In the genomic region with DNA sequence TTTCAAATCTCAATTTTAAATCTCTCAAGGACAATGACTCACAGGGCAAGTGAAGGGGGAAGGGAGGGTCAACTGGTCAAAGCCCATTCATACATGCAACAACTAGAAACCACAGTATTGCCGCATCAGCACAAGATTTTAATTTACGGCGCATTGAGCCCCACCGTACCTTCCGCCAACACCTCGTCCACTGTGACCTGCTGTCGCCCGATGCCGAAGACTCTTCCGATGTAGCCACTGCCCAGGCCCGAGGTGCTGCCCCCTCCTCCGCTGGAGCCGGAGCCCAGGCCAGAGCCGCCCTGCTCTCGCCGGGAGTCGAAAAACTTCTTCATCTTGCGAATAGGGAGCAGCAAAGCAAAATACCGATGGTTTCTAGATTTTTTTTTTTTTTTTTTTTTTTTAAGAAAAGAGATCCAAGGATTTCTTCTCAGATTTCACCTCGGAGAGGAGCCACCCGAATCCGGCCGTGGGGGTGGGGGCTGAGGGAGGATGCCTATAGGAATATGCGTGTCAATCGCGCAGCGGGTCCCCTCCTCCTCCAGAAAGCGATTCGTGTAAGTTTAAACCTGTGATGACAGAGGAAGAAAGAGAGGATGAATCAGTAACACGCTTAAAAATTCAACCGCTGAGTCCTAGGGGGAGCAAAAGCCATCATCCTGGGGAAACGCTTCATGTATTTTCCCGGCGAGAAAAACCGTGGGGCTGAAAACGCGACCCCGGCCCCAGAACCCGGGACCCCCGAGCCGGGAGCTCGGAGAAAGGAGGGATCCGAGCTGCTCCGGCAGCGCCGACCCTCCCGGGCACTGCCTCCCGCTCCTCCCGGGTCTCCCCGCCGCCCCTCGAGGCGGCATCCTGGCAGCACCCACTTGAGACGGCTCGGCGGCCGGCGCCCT, we compare ENCODE assay signal across 1 cellular context.
A peak's percentile ranks its signal among the peaks of the same experiment; 100 is the strongest.
TF ChIP-seq lines count a peak whose summit lies in the region.

No MANE protein-coding gene starts in this region.

TF ChIP-seq in HepG2, 621 proteins besides CTCF, POLR2A, EP300 and RAD21 (continued from another document and continues in another):
- TF ChIP-seq ZNF280B (CRISPR knock-in tag; IDR thresholded peaks at IDR 0.05; ENCODE audit: borderline replicate concordance) (no peak), CBX5 (CRISPR knock-in tag; IDR thresholded peaks at IDR 0.05; ENCODE audit: borderline replicate concordance) (peak; percentile 69; the same call in 1 of the 2 replicates), ZNF660 (CRISPR knock-in tag; IDR thresholded peaks at IDR 0.05; ENCODE audit: borderline replicate concordance, low read depth) (no peak), ZNF337 (CRISPR knock-in tag; IDR thresholded peaks at IDR 0.05; ENCODE audit: borderline replicate concordance, low read depth) (peak; percentile 23; the same call in 1 of the 2 replicates), RXRB (CRISPR knock-in tag; IDR thresholded peaks at IDR 0.05; ENCODE audit: borderline replicate concordance) (peak; percentile 28), ATAD3A (CRISPR knock-in tag; IDR thresholded peaks at IDR 0.05) (no peak), NFE2L2 (IDR thresholded peaks at IDR 0.05; ENCODE audit: low read length) (peak; percentile 11; the same call in 1 of the 2 replicates), THAP11 (CRISPR knock-in tag; IDR thresholded peaks at IDR 0.05) (peak; percentile 72), ZHX2 (IDR thresholded peaks at IDR 0.05; ENCODE audit: low read depth) (0 out of 2 replicates have a peak, but pooled peaks have one; percentile 5), ZHX2 (CRISPR knock-in tag; IDR thresholded peaks at IDR 0.05; ENCODE audit: borderline replicate concordance) (no peak), GFI1 (CRISPR knock-in tag; IDR thresholded peaks at IDR 0.05; ENCODE audit: borderline replicate concordance) (peak; percentile 71; the same call in 1 of the 2 replicates), ZNF619 (CRISPR knock-in tag; IDR thresholded peaks at IDR 0.05) (no peak), RXRA (CRISPR knock-in tag; IDR thresholded peaks at IDR 0.05) (peak; percentile 17), ZNF468 (CRISPR knock-in tag; IDR thresholded peaks at IDR 0.05) (no peak), IRF2 (CRISPR knock-in tag; IDR thresholded peaks at IDR 0.05) (peak; percentile 20; the same call in 1 of the 2 replicates), NFRKB (IDR thresholded peaks at IDR 0.05) (no peak), NFIB (CRISPR knock-in tag; IDR thresholded peaks at IDR 0.05; ENCODE audit: borderline replicate concordance) (no peak), NR2C2 (CRISPR knock-in tag; IDR thresholded peaks at IDR 0.05; ENCODE audit: borderline replicate concordance) (peak; percentile 72), RARA (CRISPR knock-in tag; IDR thresholded peaks at IDR 0.05) (peak; percentile 78), MEF2D (CRISPR knock-in tag; IDR thresholded peaks at IDR 0.05) (0 out of 2 replicates have a peak, but pooled peaks have one; percentile 38), ZFAT (CRISPR knock-in tag; conservative IDR thresholded peaks at IDR 0.05) (no peak), NR2F1 (CRISPR knock-in tag; IDR thresholded peaks at IDR 0.05) (peak; percentile 62 to 67; a peak in 2 of 4 replicates), ZNF644 (CRISPR knock-in tag; IDR thresholded peaks at IDR 0.05; ENCODE audit: low read depth) (no peak), ZNF878 (CRISPR knock-in tag; IDR thresholded peaks at IDR 0.05) (0 out of 2 replicates have a peak, but pooled peaks have one; percentile 25), EEA1 (CRISPR knock-in tag; IDR thresholded peaks at IDR 0.05; ENCODE audit: borderline replicate concordance) (no peak), ZBTB14 (CRISPR knock-in tag; IDR thresholded peaks at IDR 0.05) (no peak), REPIN1 (CRISPR knock-in tag; IDR thresholded peaks at IDR 0.05; ENCODE audit: borderline replicate concordance, low read depth) (peak; percentile 49; the same call in 1 of the 2 replicates), ZKSCAN5 (CRISPR knock-in tag; IDR thresholded peaks at IDR 0.05) (no peak), ZNF580 (CRISPR knock-in tag; IDR thresholded peaks at IDR 0.05; ENCODE audit: borderline replicate concordance, low read depth) (0 out of 2 replicates have a peak, but pooled peaks have one; percentile 21), FOXK1 (CRISPR knock-in tag; IDR thresholded peaks at IDR 0.05; ENCODE audit: borderline replicate concordance, low read depth) (peak; percentile 45; the same call in 1 of the 2 replicates), KLF12 (CRISPR knock-in tag; IDR thresholded peaks at IDR 0.05; ENCODE audit: borderline replicate concordance) (no peak), PHF21A (CRISPR knock-in tag; IDR thresholded peaks at IDR 0.05) (0 out of 2 replicates have a peak, but pooled peaks have one; percentile 45), RBM22 (optimal IDR thresholded peaks at IDR 0.05; ENCODE audit: low read length) (peak; percentile 21), ZNF550 (CRISPR knock-in tag; IDR thresholded peaks at IDR 0.05; ENCODE audit: borderline replicate concordance) (no peak), GMEB2 (CRISPR knock-in tag; IDR thresholded peaks at IDR 0.05; ENCODE audit: low read depth) (no peak), SALL1 (CRISPR knock-in tag; IDR thresholded peaks at IDR 0.05) (peak; percentile 72), KDM5B (CRISPR knock-in tag; IDR thresholded peaks at IDR 0.05; ENCODE audit: borderline replicate concordance) (no peak)
- TF ChIP-seq, protein P1, sequence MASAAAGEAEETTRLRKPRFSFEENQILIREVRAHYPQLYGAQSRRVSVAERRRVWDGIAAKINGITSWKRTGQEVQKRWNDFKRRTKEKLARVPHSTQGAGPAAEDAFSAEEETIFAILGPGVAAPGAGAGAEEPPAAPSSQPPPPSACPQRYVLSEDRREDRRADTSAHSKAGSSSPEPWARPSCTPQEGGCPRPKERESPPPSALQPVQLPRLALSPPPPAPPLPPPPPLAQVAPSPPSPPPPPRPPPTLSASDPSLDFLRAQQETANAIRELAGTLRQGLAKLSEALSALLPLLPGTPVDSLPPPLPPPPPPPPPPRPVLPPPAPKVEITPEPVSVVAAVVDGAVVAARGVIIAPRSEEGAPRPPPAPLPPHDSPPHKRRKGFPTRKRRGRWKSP (CRISPR knock-in tag; IDR thresholded peaks at IDR 0.05): no peak
- TF ChIP-seq, protein P2, sequence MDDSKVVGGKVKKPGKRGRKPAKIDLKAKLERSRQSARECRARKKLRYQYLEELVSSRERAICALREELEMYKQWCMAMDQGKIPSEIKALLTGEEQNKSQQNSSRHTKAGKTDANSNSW (CRISPR knock-in tag; IDR thresholded peaks at IDR 0.05; ENCODE audit: borderline replicate concordance): 0 out of 2 replicates have a peak, but pooled peaks have one; percentile 20
- TF ChIP-seq, protein P3, sequence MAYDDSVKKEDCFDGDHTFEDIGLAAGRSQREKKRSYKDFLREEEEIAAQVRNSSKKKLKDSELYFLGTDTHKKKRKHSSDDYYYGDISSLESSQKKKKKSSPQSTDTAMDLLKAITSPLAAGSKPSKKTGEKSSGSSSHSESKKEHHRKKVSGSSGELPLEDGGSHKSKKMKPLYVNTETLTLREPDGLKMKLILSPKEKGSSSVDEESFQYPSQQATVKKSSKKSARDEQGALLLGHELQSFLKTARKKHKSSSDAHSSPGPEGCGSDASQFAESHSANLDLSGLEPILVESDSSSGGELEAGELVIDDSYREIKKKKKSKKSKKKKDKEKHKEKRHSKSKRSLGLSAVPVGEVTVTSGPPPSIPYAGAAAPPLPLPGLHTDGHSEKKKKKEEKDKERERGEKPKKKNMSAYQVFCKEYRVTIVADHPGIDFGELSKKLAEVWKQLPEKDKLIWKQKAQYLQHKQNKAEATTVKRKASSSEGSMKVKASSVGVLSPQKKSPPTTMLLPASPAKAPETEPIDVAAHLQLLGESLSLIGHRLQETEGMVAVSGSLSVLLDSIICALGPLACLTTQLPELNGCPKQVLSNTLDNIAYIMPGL (CRISPR knock-in tag; IDR thresholded peaks at IDR 0.05; ENCODE audit: borderline replicate concordance in 1 of 2, low read depth in 1 of 2): peak; percentile 23 to 51; a peak in 2 of 4 replicates
- TF ChIP-seq, protein P4, sequence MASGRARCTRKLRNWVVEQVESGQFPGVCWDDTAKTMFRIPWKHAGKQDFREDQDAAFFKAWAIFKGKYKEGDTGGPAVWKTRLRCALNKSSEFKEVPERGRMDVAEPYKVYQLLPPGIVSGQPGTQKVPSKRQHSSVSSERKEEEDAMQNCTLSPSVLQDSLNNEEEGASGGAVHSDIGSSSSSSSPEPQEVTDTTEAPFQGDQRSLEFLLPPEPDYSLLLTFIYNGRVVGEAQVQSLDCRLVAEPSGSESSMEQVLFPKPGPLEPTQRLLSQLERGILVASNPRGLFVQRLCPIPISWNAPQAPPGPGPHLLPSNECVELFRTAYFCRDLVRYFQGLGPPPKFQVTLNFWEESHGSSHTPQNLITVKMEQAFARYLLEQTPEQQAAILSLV (CRISPR knock-in tag; IDR thresholded peaks at IDR 0.05; ENCODE audit: borderline replicate concordance): no peak
